1 cellular context compared by ENCODE assay signal in genomic region chr1:112803906-112804762, GRCh38.
TF ChIP-seq lines count a peak whose summit lies in the region.

No MANE protein-coding gene starts in this region.

TF ChIP-seq in K562, 482 proteins besides CTCF, POLR2A, EP300 and RAD21 (continued from another document):
- TF ChIP-seq BCLAF1 (IDR thresholded peaks at IDR 0.05; ENCODE audit: borderline replicate concordance in 1 of 2, control insufficient read depth in 1 of 2, low read depth in 2 of 2, low read length in 1 of 2) (no peak), POLR2AphosphoS5 (IDR thresholded peaks at IDR 0.05; ENCODE audit: control insufficient read depth, insufficient read depth, low read depth, low read length) (no peak), TCFL5 (CRISPR knock-in tag; conservative IDR thresholded peaks at IDR 0.05) (no peak), ZNF12 (CRISPR knock-in tag; IDR thresholded peaks at IDR 0.05) (no peak), ZNF449 (CRISPR knock-in tag; IDR thresholded peaks at IDR 0.05) (no peak), MTA2 (IDR thresholded peaks at IDR 0.05; ENCODE audit: low read depth) (no peak), MYC (IDR thresholded peaks at IDR 0.05; ENCODE audit: low read depth, low read length) (peak; percentile 37; the same call in 1 of the 2 replicates), MYC (CRISPR knock-in tag; IDR thresholded peaks at IDR 0.05; ENCODE audit: borderline replicate concordance, low read depth) (no peak), ZNF717 (CRISPR knock-in tag; IDR thresholded peaks at IDR 0.05) (no peak), RERE (CRISPR knock-in tag; IDR thresholded peaks at IDR 0.05; ENCODE audit: borderline replicate concordance) (no peak), MBD2 (IDR thresholded peaks at IDR 0.05; ENCODE audit: borderline replicate concordance, low read depth) (no peak), KAT8 (IDR thresholded peaks at IDR 0.05; ENCODE audit: low read depth) (no peak), MGA (IDR thresholded peaks at IDR 0.05) (no peak), MEF2D (tag; conservative IDR thresholded peaks at IDR 0.05; ENCODE audit: low read depth) (no peak), KDM4B (IDR thresholded peaks at IDR 0.05; ENCODE audit: borderline replicate concordance in 2 of 2, low read depth in 1 of 2) (no peak), HOMEZ (CRISPR knock-in tag; IDR thresholded peaks at IDR 0.05) (no peak), ZNF316 (IDR thresholded peaks at IDR 0.05) (no peak), RNF219 (CRISPR knock-in tag; IDR thresholded peaks at IDR 0.05) (no peak)
